Comparison of ENCODE assay signal across 40 cellular contexts in the genomic region with DNA sequence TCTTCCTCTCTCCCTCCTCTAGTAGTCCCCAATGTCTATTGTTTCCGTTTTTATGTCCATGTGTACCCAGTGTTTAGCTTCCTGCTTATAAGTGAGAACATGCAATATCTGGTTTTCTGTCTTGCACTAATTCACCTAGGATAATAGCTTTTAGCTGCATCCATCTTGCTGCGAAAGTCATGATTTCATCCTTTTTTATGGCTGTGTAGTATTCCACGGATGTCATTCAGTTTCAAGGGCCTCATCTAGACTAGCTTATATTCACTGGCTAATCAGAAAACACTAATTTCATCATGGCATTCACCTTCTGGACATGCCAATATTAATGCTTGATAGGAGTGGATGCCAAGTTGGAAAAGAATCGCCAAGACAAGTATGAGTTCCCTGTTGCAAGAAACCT.
"Had no signal": no experiment of that assay in that cellular context is flagged by ENCODE, and none has a peak within 500 bp of the region (broad histone marks: within the 10 kb centered on the region; RNA-seq: fewer than 3 reads in every experiment).

No MANE protein-coding gene starts in this region.

- H3K4me1 ChIP-seq: adrenal gland, ascending aorta, body of pancreas, breast epithelium had no signal

- H3K36me3 Mint-ChIP-seq: activated naive CD4-positive, alpha-beta T cell treated with anti-CD3 and anti-CD28 coated beads, Interleukin-2, amount 10 ng/mL, durations not matched to agents 7 days and 5 days; activated naive CD4-positive, alpha-beta T cell treated with anti-CD3 and anti-CD28 coated beads, Interleukin-2, amount 50 U/mL, for 24 hours; activated naive CD8-positive, alpha-beta T cell; activated naive CD8-positive, alpha-beta T cell treated with anti-CD3 and anti-CD28 coated beads for 36 hours; activated naive CD8-positive, alpha-beta T cell treated with anti-CD3 and anti-CD28 coated beads, Interleukin-2, amount 10 ng/mL, durations not matched to agents 7 days and 5 days; brain had no signal

- H3K36me3 ChIP-seq: adrenal gland, ascending aorta, brain microvascular endothelial cell, breast epithelium, cardiac muscle cell had no signal

- H3K27me3 Mint-ChIP-seq: activated naive CD4-positive, alpha-beta T cell treated with anti-CD3 and anti-CD28 coated beads, Interleukin-2, amount 10 ng/mL, durations not matched to agents 7 days and 5 days; activated naive CD4-positive, alpha-beta T cell treated with anti-CD3 and anti-CD28 coated beads, Interleukin-2, amount 50 U/mL, for 24 hours; activated naive CD8-positive, alpha-beta T cell; activated naive CD8-positive, alpha-beta T cell treated with anti-CD3 and anti-CD28 coated beads for 36 hours; activated naive CD8-positive, alpha-beta T cell treated with anti-CD3 and anti-CD28 coated beads, Interleukin-2, amount 10 ng/mL, durations not matched to agents 7 days and 5 days; activated T-cell treated with anti-CD3 and anti-CD28 coated beads, Interleukin-2, amount 50 U/mL, for 24 hours; activated T-helper 17 cell treated with anti-CD3 and anti-CD28 coated beads, Interleukin-2, amount 50 U/mL, for 72 hours; central memory CD8-positive, alpha-beta T cell had no signal

- H3K4me1 Mint-ChIP-seq: activated naive CD4-positive, alpha-beta T cell treated with anti-CD3 and anti-CD28 coated beads, Interleukin-2, amount 10 ng/mL, durations not matched to agents 7 days and 5 days; activated naive CD4-positive, alpha-beta T cell treated with anti-CD3 and anti-CD28 coated beads, Interleukin-2, amount 50 U/mL, for 24 hours; activated naive CD8-positive, alpha-beta T cell treated with anti-CD3 and anti-CD28 coated beads for 36 hours; activated naive CD8-positive, alpha-beta T cell treated with anti-CD3 and anti-CD28 coated beads, Interleukin-2, amount 10 ng/mL, durations not matched to agents 7 days and 5 days; activated naive CD8-positive, alpha-beta T cell treated with anti-CD3 and anti-CD28 coated beads, Interleukin-2, amount 50 U/mL, for 24 hours; activated T-helper 17 cell treated with anti-CD3 and anti-CD28 coated beads, Interleukin-2, amount 50 U/mL, for 72 hours; central memory CD8-positive, alpha-beta T cell had no signal

- H3K4me3 Mint-ChIP-seq: activated naive CD4-positive, alpha-beta T cell treated with anti-CD3 and anti-CD28 coated beads for 36 hours; activated naive CD4-positive, alpha-beta T cell treated with anti-CD3 and anti-CD28 coated beads, Interleukin-2, amount 10 ng/mL, durations not matched to agents 7 days and 5 days; activated naive CD4-positive, alpha-beta T cell treated with anti-CD3 and anti-CD28 coated beads, Interleukin-2, amount 50 U/mL, for 24 hours; activated naive CD8-positive, alpha-beta T cell; activated naive CD8-positive, alpha-beta T cell treated with anti-CD3 and anti-CD28 coated beads for 36 hours; activated naive CD8-positive, alpha-beta T cell treated with anti-CD3 and anti-CD28 coated beads, Interleukin-2, amount 10 ng/mL, durations not matched to agents 7 days and 5 days; activated naive CD8-positive, alpha-beta T cell treated with anti-CD3 and anti-CD28 coated beads, Interleukin-2, amount 50 U/mL, for 24 hours; activated T-cell treated with anti-CD3 and anti-CD28 coated beads, Interleukin-2, amount 50 U/mL, for 24 hours; activated T-cell treated with anti-CD3 and anti-CD28 coated beads, Interleukin-2, amount 50 U/mL, for 4 hours; activated T-cell treated with anti-CD3 and anti-CD28 coated beads, Interleukin-2, amount 50 U/mL, for 72 hours; activated T-helper 1 cell treated with anti-CD3 and anti-CD28 coated beads, Interleukin-12 subunit alpha, Interleukin-12 subunit beta, Interleukin-2, Interleukin-4 antibody, amounts not matched to agents 30 ng/mL and 10 ng/mL and 1 ng/mL, durations not matched to agents 14 hours and 24 hours and 36 hours; activated T-helper 17 cell treated with anti-CD3 and anti-CD28 coated beads, Interleukin-2, amount 50 U/mL, for 72 hours; central memory CD8-positive, alpha-beta T cell had no signal

- H3K27ac ChIP-seq: adrenal gland, ascending aorta, body of pancreas, brain microvascular endothelial cell, breast epithelium, cardiac muscle cell had no signal

- H3K4me3 ChIP-seq: adrenal gland, ascending aorta, body of pancreas, breast epithelium, cardiac muscle cell had no signal

- DNase-seq: activated effector memory CD4-positive, alpha-beta T cell treated with anti-CD3 and anti-CD28 coated beads, Interleukin-2, amount 50 U/mL, for 16 hours; activated effector memory CD4-positive, alpha-beta T cell treated with Interleukin-2 at 50 U/mL for 16 hours; activated gamma-delta T cell; activated gamma-delta T cell treated with Interleukin-2 at 50 U/mL for 16 hours; activated naive CD4-positive, alpha-beta T cell; activated naive CD4-positive, alpha-beta T cell treated with anti-CD3 and anti-CD28 coated beads for 36 hours; activated naive CD4-positive, alpha-beta T cell treated with anti-CD3 and anti-CD28 coated beads, Interleukin-2, amount 10 ng/mL, durations not matched to agents 7 days and 5 days; activated naive CD4-positive, alpha-beta T cell treated with anti-CD3 and anti-CD28 coated beads, Interleukin-2, amount 50 U/mL, for 16 hours; activated naive CD4-positive, alpha-beta T cell treated with Interleukin-2 at 50 U/mL for 16 hours; activated naive CD8-positive, alpha-beta T cell treated with anti-CD3 and anti-CD28 coated beads for 36 hours; activated naive CD8-positive, alpha-beta T cell treated with anti-CD3 and anti-CD28 coated beads, Interleukin-2, amount 10 ng/mL, durations not matched to agents 7 days and 5 days; activated naive CD8-positive, alpha-beta T cell treated with anti-CD3 and anti-CD28 coated beads, Interleukin-2, amount 50 U/mL, for 24 hours; activated T-cell treated with anti-CD3 and anti-CD28 coated beads, Interleukin-2, amount 50 U/mL, for 1 hour; activated T-cell treated with anti-CD3 and anti-CD28 coated beads, Interleukin-2, amount 50 U/mL, for 24 hours; activated T-cell treated with anti-CD3 and anti-CD28 coated beads, Interleukin-2, amount 50 U/mL, for 4 hours; activated T-cell treated with anti-CD3 and anti-CD28 coated beads, Interleukin-2, amount 50 U/mL, for 48 hours; activated T-cell treated with anti-CD3 and anti-CD28 coated beads, Interleukin-2, amount 50 U/mL, for 72 hours; adrenal gland; amniotic stem cell; amygdala; anterior cingulate cortex; aorta; body of pancreas; brain microvascular endothelial cell; caudate nucleus; central memory CD4-positive, alpha-beta T cell; cerebellar nuclear complex had no signal

- H3K27me3 ChIP-seq: adrenal gland, ascending aorta, body of pancreas, brain microvascular endothelial cell, breast epithelium, cardiac muscle cell had no signal

- ATAC-seq: activated naive CD4-positive, alpha-beta T cell treated with anti-CD3 and anti-CD28 coated beads, Interleukin-2, amount 50 U/mL, for 72 hours; activated naive CD8-positive, alpha-beta T cell treated with anti-CD3 and anti-CD28 coated beads, Interleukin-2, amount 50 U/mL, for 24 hours; activated T-cell treated with anti-CD3 and anti-CD28 coated beads, Interleukin-2, amount 50 U/mL, for 4 hours; activated T-cell treated with anti-CD3 and anti-CD28 coated beads, Interleukin-2, amount 50 U/mL, for 72 hours; activated T-helper 17 cell treated with anti-CD3 and anti-CD28 coated beads, Interleukin-2, amount 50 U/mL, for 72 hours; body of pancreas had no signal

- H3K9me3 ChIP-seq: adrenal gland, ascending aorta, body of pancreas, breast epithelium had no signal

- FAIRE-seq: astrocyte, bronchial epithelial cell had no signal

- H3K27ac Mint-ChIP-seq: activated naive CD4-positive, alpha-beta T cell treated with anti-CD3 and anti-CD28 coated beads for 36 hours; activated naive CD4-positive, alpha-beta T cell treated with anti-CD3 and anti-CD28 coated beads, Interleukin-2, amount 10 ng/mL, durations not matched to agents 7 days and 5 days; activated naive CD4-positive, alpha-beta T cell treated with anti-CD3 and anti-CD28 coated beads, Interleukin-2, amount 50 U/mL, for 24 hours; activated naive CD4-positive, alpha-beta T cell treated with anti-CD3 and anti-CD28 coated beads, Interleukin-2, amount 50 U/mL, for 72 hours; activated naive CD8-positive, alpha-beta T cell; activated naive CD8-positive, alpha-beta T cell treated with anti-CD3 and anti-CD28 coated beads for 36 hours; activated naive CD8-positive, alpha-beta T cell treated with anti-CD3 and anti-CD28 coated beads, Interleukin-2, amount 10 ng/mL, durations not matched to agents 7 days and 5 days; activated naive CD8-positive, alpha-beta T cell treated with anti-CD3 and anti-CD28 coated beads, Interleukin-2, amount 50 U/mL, for 24 hours; activated T-cell treated with anti-CD3 and anti-CD28 coated beads, Interleukin-2, amount 50 U/mL, for 24 hours; activated T-cell treated with anti-CD3 and anti-CD28 coated beads, Interleukin-2, amount 50 U/mL, for 72 hours; activated T-helper 1 cell treated with anti-CD3 and anti-CD28 coated beads, Interleukin-12 subunit alpha, Interleukin-12 subunit beta, Interleukin-2, Interleukin-4 antibody, amounts not matched to agents 30 ng/mL and 10 ng/mL and 1 ng/mL, durations not matched to agents 14 hours and 24 hours and 36 hours; activated T-helper 17 cell treated with anti-CD3 and anti-CD28 coated beads, Interleukin-2, amount 50 U/mL, for 72 hours; activated T-helper 2 cell treated with anti-CD3 and anti-CD28 coated beads, Interferon-gamma antibody, Interleukin-2, Interleukin-4, amounts not matched to agents 10 μg/mL and 5 μg/mL and 100 μg/mL, durations not matched to agents 14 hours and 24 hours and 36 hours; brain had no signal
